Comparison of ENCODE assay signal across 12 cellular contexts in genomic region chr14:52044791-52045522, GRCh38. TPM values are rescaled to one million over a fixed set of nuclear protein-coding genes. Genes with fewer than 3 reads are reported as not detected.
A peak's percentile ranks its signal among the peaks of the same experiment; 100 is the strongest.
DNase-seq lines count a peak whose midpoint lies in the region; TF ChIP-seq lines count a peak whose summit lies in the region.
"Had no signal": no experiment of that assay in that cellular context is flagged by ENCODE, and none has a peak within 500 bp of the region (broad histone marks: within the 10 kb centered on the region; RNA-seq: fewer than 3 reads in every experiment).

No MANE protein-coding gene starts in this region.

- H3K27me3 ChIP-seq in ACC112 (ENCODE audit: insufficient read depth, low read length) (no peaks in the 10 kb centered on the region), HAP-1 (ENCODE audit: low read depth) (no peaks in the 10 kb centered on the region)

- in situ Hi-C loops in HAP-1 (cut with MboI; ENCODE audit: low sequenced_read_pairs): no loop called here

- no peak overlapping the region for H3K4me3 ChIP-seq in ACC112 (ENCODE audit: low read depth, low read length)
- H3K4me3 ChIP-seq in cardiac fibroblast (replicated peaks in 1 of 2; ENCODE audit: low read depth in 2 of 2, low read length in 2 of 2): no peak overlapping the region
- no peak overlapping the region for H3K4me3 ChIP-seq in HAP-1
- H3K4me3 ChIP-seq: SK-N-MC, skin epidermis had no signal

- H3K4me1 Mint-ChIP-seq in mesothelial cell of epicardium: peaks cover 33% of the 10 kb centered on the region

- no peaks in the 10 kb centered on the region for H3K9me3 Mint-ChIP-seq in mesothelial cell of epicardium

- H3K79me2 ChIP-seq in ACC112 (ENCODE audit: control insufficient read depth, insufficient read depth, low read length, unreplicated experiment): peaks cover 65% of the 10 kb centered on the region

- no peaks in the 10 kb centered on the region for H3K27me3 Mint-ChIP-seq in mesothelial cell of epicardium (ENCODE audit: low read depth)

- H3K36me3 ChIP-seq in ACC112 (ENCODE audit: insufficient read depth, low read length): peaks cover 38% of the 10 kb centered on the region
- no peaks in the 10 kb centered on the region; the same call in 1 of the 2 replicates for H3K36me3 ChIP-seq in HAP-1 (replicated peaks)

- no peak for TF ChIP-seq CTCF in cardiac fibroblast (IDR thresholded peaks at IDR 0.05; ENCODE audit: low read depth, low read length)
- TF ChIP-seq CTCF in mesothelial cell of epicardium (IDR thresholded peaks at IDR 0.05; ENCODE audit: unreplicated experiment): no peak

- H3K4me1 ChIP-seq in ACC112 (ENCODE audit: control insufficient read depth, insufficient read depth, low read length, unreplicated experiment): peaks cover 59% of the 10 kb centered on the region
- 0 out of 2 replicates have a peak, but pooled peaks cover 3% of the 10 kb centered on the region for H3K4me1 ChIP-seq in HAP-1

- H2AFZ ChIP-seq in ACC112 (ENCODE audit: low read length, unreplicated experiment): no peak overlapping the region

- peak overlapping the region; percentile 87 for H3K27ac ChIP-seq in ACC112 (ENCODE audit: low read depth, low read length)
- H3K27ac ChIP-seq: SK-N-MC had no signal

- H3K27ac Mint-ChIP-seq in mesothelial cell of epicardium: peak overlapping the region; percentile 44

- DNase-seq in HK-2 (ENCODE audit: unreplicated experiment) (peak; percentile 15), cardiac fibroblast (ENCODE audit: low read depth in 2 of 2) (peak; percentile 88), mesothelial cell of epicardium (ENCODE audit: low spot score in 2 of 2, unreplicated experiment in 2 of 2) (no peak), HAP-1 (ENCODE audit: low spot score in 2 of 2) (no peak), putamen (ENCODE audit: low spot score) (no peak), SHP77 treated with DMSO at 0.1 percent for 48 hours (lab: John Stamatoyannopoulos, UW) (no peak)
- no peak for DNase-seq in stimulated activated naive CD4-positive, alpha-beta T cell (lab: John Stamatoyannopoulos, UW)
- DNase-seq: GOT3, NCI-H1694 treated with DMSO at 0.1 percent for 48 hours had no signal

- H3K4me3 Mint-ChIP-seq in mesothelial cell of epicardium: no peak overlapping the region

- H3K36me3 Mint-ChIP-seq in mesothelial cell of epicardium: no peaks in the 10 kb centered on the region

- H3K9me3 ChIP-seq in HAP-1: no peaks in the 10 kb centered on the region

RNA-seq across cellular contexts. Expression of gene NID2, which starts 23.9 kb away (rescaled TPM):
- total RNA-seq in mesothelial cell of epicardium: 103 to 124 TPM (median 120 TPM) in 3 replicates

RNA-seq across cellular contexts. Expression of gene RTRAF, which starts 55.6 kb away (rescaled TPM):
- 183 to 197 TPM (median 193 TPM) in 3 replicates for total RNA-seq in mesothelial cell of epicardium

Comparison
In these comparisons a context has a peak if more than half of its experiments do, and no peak if none do; other contexts are left out.
1. DNase-seq: peak in HK-2 (single experiment) and cardiac fibroblast (2 of 2); none in mesothelial cell of epicardium (0 of 2), stimulated activated naive CD4-positive, alpha-beta T cell (0 of 6), HAP-1 (0 of 2), putamen (single experiment) and SHP77 treated with DMSO at 0.1 percent for 48 hours (single experiment).